Comparison of ENCODE assay signal across 22 cellular contexts in the genomic region with DNA sequence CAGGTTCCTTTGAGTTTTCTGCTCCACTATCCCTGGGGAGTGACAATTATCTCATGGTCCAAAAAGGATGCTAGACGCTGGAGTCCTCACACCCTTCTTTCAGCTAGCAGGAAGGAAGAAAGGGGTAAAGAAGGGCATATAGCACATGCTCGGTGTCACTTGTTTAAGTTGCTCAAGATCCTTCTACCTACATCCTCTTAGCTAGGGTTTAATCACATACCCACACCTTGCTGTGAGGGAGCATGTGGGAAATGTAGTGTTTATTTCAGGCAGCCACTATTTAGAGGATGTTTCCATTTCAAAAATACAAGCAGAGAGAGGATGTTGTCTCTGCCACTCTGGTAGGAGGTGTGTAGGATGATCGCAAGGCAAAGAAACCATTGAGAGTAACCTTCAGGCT. TPM values are rescaled to one million over a fixed set of nuclear protein-coding genes. Genes with fewer than 3 reads are reported as not detected.
A peak's percentile ranks its signal among the peaks of the same experiment; 100 is the strongest.
DNase-seq lines count a peak whose midpoint lies in the region; ATAC-seq lines count a peak whose summit lies in the region.
"Had no signal": no experiment of that assay in that cellular context is flagged by ENCODE, and none has a peak within 500 bp of the region (broad histone marks: within the 10 kb centered on the region; RNA-seq: fewer than 3 reads in every experiment).

No MANE protein-coding gene starts in this region.

- peaks cover 85% of the 10 kb centered on the region for H3K4me1 Mint-ChIP-seq in stimulated activated naive CD8-positive, alpha-beta T cell treated with anti-CD3 and anti-CD28 coated beads, Interleukin-15, Interleukin-2, amounts not matched to agents 100 ng/mL and 50 ng/mL, for 24 hours (ENCODE audit: low read depth)
- H3K4me1 Mint-ChIP-seq in T-cell, result peaks cover 64 to 71% (median 70%) of the 10 kb centered on the region in 3 donors

- ATAC-seq in stimulated activated naive CD8-positive, alpha-beta T cell treated with anti-CD3 and anti-CD28 coated beads, Interleukin-15, Interleukin-2, amounts not matched to agents 100 U/mL and 50 U/mL, for 24 hours, result no peak
- ATAC-seq in T-cell (replicated peaks in 1 of 4) (no peak), GM18858 (IDR thresholded peaks at IDR 0.05; ENCODE audit: unreplicated experiment) (no peak)
- no peak for ATAC-seq in activated CD4-positive, CD25-positive, alpha-beta regulatory T cell treated with anti-CD3 and anti-CD28 coated beads, Interleukin-2, amount 50 U/mL, for 24 hours
- ATAC-seq: activated naive CD4-positive, alpha-beta T cell treated with anti-CD3 and anti-CD28 coated beads, Interleukin-2, amount 50 U/mL, for 72 hours; esophagus mucosa; left lobe of liver; Panc1; right cardiac atrium; SK-N-SH treated with all-trans-retinoic acid at 6 μM for 48 hours had no signal

- POLR2A ChIA-PET in T-cell (lab: Charles Lee), result no interaction called here

- no peaks in the 10 kb centered on the region for H3K9me3 Mint-ChIP-seq in stimulated activated naive CD8-positive, alpha-beta T cell treated with anti-CD3 and anti-CD28 coated beads, Interleukin-15, Interleukin-2, amounts not matched to agents 100 ng/mL and 50 ng/mL, for 24 hours
- H3K9me3 Mint-ChIP-seq in T-cell, result no peaks in the 10 kb centered on the region
- H3K9me3 Mint-ChIP-seq: activated naive CD4-positive, alpha-beta T cell treated with anti-CD3 and anti-CD28 coated beads, Interleukin-2, amount 50 U/mL, for 72 hours had no signal

- CTCF ChIA-PET in T-cell (lab: Charles Lee), result interaction anchor here in 1 of 2 donors (1.1 kb wide), 1 partner anchor 170 kb away, joined by 3 read pairs; no protein-coding TSS in a partner anchor

- H3K4me3 Mint-ChIP-seq in stimulated activated naive CD8-positive, alpha-beta T cell treated with anti-CD3 and anti-CD28 coated beads, Interleukin-15, Interleukin-2, amounts not matched to agents 100 ng/mL and 50 ng/mL, for 24 hours, result peak overlapping the region; percentile 46
- peak overlapping the region; percentile 21 to 85 (median 25) for H3K4me3 Mint-ChIP-seq in T-cell

- no peaks in the 10 kb centered on the region for H3K27me3 Mint-ChIP-seq in stimulated activated naive CD8-positive, alpha-beta T cell treated with anti-CD3 and anti-CD28 coated beads, Interleukin-15, Interleukin-2, amounts not matched to agents 100 ng/mL and 50 ng/mL, for 24 hours
- H3K27me3 Mint-ChIP-seq in T-cell, result no peaks in the 10 kb centered on the region

- no peak for DNase-seq in stimulated activated naive CD8-positive, alpha-beta T cell treated with anti-CD3 and anti-CD28 coated beads, Interleukin-15, Interleukin-2, amounts not matched to agents 100 U/mL and 50 U/mL, for 24 hours
- no peak for DNase-seq in T-cell
- no peak for DNase-seq in NCI-H146 treated with DMSO at 0.1 percent for 48 hours (lab: John Stamatoyannopoulos, UW; ENCODE audit: unreplicated experiment)
- DNase-seq in cerebellar nuclear complex (lab: John Stamatoyannopoulos, UW), result no peak
- DNase-seq: Calu3, NCI-H1417, NCI-H2171 treated with DMSO at 0.1 percent for 48 hours, NCI-H82, right cardiac atrium had no signal

- peak overlapping the region; percentile 86 for H3K27ac Mint-ChIP-seq in stimulated activated naive CD8-positive, alpha-beta T cell treated with anti-CD3 and anti-CD28 coated beads, Interleukin-15, Interleukin-2, amounts not matched to agents 100 ng/mL and 50 ng/mL, for 24 hours
- peak overlapping the region; percentile 83 to 90 for H3K27ac Mint-ChIP-seq in T-cell

- H3K27ac ChIP-seq in cingulate gyrus (ENCODE audit: low read depth, low read length), result peak overlapping the region; percentile 10
- H3K27ac ChIP-seq: vagina had no signal

- H3K36me3 Mint-ChIP-seq in stimulated activated naive CD8-positive, alpha-beta T cell treated with anti-CD3 and anti-CD28 coated beads, Interleukin-15, Interleukin-2, amounts not matched to agents 100 ng/mL and 50 ng/mL, for 24 hours (ENCODE audit: low read depth), result peaks cover 43% of the 10 kb centered on the region
- peaks cover 16% of the 10 kb centered on the region for H3K36me3 Mint-ChIP-seq in T-cell

RNA-seq across cellular contexts. Expression of a gene that starts 4.5 kb away (rescaled TPM):
- total RNA-seq in T-cell, result 100 to 1,000 TPM in 4 of 5 donors, 10 to 100 TPM in 1; 84.7 to 114 (median 105) TPM
- total RNA-seq: Calu3, glomerular endothelial cell, HT-29, LHCN-M2 had no signal
